Comparison of ENCODE assay signal across 28 cellular contexts in the genomic region with DNA sequence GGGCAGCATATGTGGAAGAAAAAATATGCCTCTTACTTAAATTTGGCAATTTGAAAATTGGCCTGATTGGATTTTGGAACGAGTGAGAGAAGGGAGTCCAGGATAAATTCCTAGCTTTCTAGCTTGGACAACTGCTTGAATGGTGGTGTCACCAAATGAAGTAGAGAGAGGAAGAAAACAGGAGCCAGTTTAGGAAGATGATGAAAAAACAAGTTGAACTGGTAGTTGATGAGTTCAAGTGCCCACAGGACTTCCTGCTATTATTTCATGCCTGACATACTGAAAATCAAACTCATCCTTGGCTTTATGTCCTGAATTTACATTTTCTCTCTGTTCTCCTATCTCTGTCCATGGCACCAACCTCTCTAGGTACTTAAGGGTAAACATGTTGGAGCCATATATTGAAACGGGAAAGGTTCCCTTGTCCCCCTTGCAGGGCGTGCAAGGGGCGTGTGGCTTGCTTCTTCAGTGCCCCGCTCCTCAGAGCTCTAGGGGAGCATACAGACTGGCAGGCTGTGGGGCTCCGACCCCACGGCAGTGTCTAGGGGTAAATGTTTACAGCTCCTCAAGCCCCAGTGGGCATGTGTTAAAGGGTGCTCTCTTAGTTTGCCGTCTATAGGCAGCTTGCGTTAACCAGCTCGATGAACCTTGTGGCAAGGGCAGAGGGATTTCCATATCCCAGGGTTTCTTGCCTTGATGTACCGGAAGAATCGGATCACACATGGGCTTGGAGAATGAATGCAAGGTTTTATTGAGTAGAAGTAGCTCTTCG.
DNase-seq lines count a peak whose midpoint lies in the region; ATAC-seq and TF ChIP-seq lines count a peak whose summit lies in the region.
"Had no signal": no experiment of that assay in that cellular context is flagged by ENCODE, and none has a peak within 500 bp of the region (broad histone marks: within the 10 kb centered on the region; RNA-seq: fewer than 3 reads in every experiment).

No MANE protein-coding gene starts in this region.

- peaks cover 19% of the 10 kb centered on the region; the same call in 1 of the 2 replicates for H3K4me1 ChIP-seq in GM23248 (ENCODE audit: insufficient read depth)
- H3K4me1 ChIP-seq in gastroesophageal sphincter, result no peaks in the 10 kb centered on the region
- H3K4me1 ChIP-seq: A549, Caco-2 had no signal

- H3K9me3 ChIP-seq in GM23248 (ENCODE audit: low read depth) (no peaks in the 10 kb centered on the region), gastroesophageal sphincter (no peaks in the 10 kb centered on the region)
- H3K9me3 ChIP-seq: Caco-2 had no signal

- H4K20me1 ChIP-seq in GM23248 (ENCODE audit: insufficient read depth), result no peaks in the 10 kb centered on the region

- TF ChIP-seq POLR2A in gastroesophageal sphincter (IDR thresholded peaks at IDR 0.05), result no peak

- H3K4me3 ChIP-seq in GM23248 (no peak overlapping the region), epithelial cell of esophagus (ENCODE audit: low read length) (no peak overlapping the region), gastroesophageal sphincter (no peak overlapping the region)
- H3K4me3 ChIP-seq: A549, K562, SK-N-MC had no signal

- ATAC-seq in gastroesophageal sphincter, result peak; percentile 16
- no peak for ATAC-seq in stimulated activated memory B cell treated with anti-CD40 and anti-IgM and Interleukin-4, amounts not matched to agents 10 μg/mL and 1 μg/mL and 100 μg/mL, for 72 hours
- ATAC-seq: A549; CD8-positive, alpha-beta T cell; HepG2; K562; Panc1 had no signal

- H3K9me2 ChIP-seq in GM23248 (ENCODE audit: insufficient read depth), result no peaks in the 10 kb centered on the region

- no peaks in the 10 kb centered on the region for H3K27me3 Mint-ChIP-seq in mesothelial cell of epicardium (ENCODE audit: low read depth)
- H3K27me3 Mint-ChIP-seq in stimulated activated memory B cell treated with anti-CD40 and anti-IgM and Interleukin-4, amounts not matched to agents 10 μg/mL and 1 μg/mL and 100 μg/mL, for 72 hours, result peaks cover 39% of the 10 kb centered on the region

- H3K27ac ChIP-seq in GM23248 (no peak overlapping the region), gastroesophageal sphincter (no peak overlapping the region)
- H3K27ac ChIP-seq: C4-2B, RWPE1, SK-N-MC had no signal

- in situ Hi-C loops in GM23248 (cut with MboI), result no loop called here

- H3K4me1 Mint-ChIP-seq in mesothelial cell of epicardium, result no peaks in the 10 kb centered on the region
- H3K4me1 Mint-ChIP-seq in stimulated activated memory B cell treated with anti-CD40 and anti-IgM and Interleukin-4, amounts not matched to agents 10 μg/mL and 1 μg/mL and 100 μg/mL, for 72 hours, result no peaks in the 10 kb centered on the region
- H3K4me1 Mint-ChIP-seq: B cell had no signal

- no peaks in the 10 kb centered on the region; the same call in 1 of the 2 replicates for H3F3A ChIP-seq in GM23248 (ENCODE audit: insufficient read depth)

- no peak overlapping the region for H3K4me2 ChIP-seq in GM23248 (ENCODE audit: unreplicated experiment)
- H3K4me2 ChIP-seq: A549 had no signal

- H3K27me3 ChIP-seq in GM23248 (replicated peaks; ENCODE audit: insufficient read depth), result no peaks in the 10 kb centered on the region
- no peaks in the 10 kb centered on the region for H3K27me3 ChIP-seq in gastroesophageal sphincter

- no peak for TF ChIP-seq CTCF in epithelial cell of esophagus (IDR thresholded peaks at IDR 0.05; ENCODE audit: insufficient read depth, low read depth, low read length, missing control alignments)
- TF ChIP-seq CTCF in gastroesophageal sphincter (IDR thresholded peaks at IDR 0.05), result no peak
- no peak for TF ChIP-seq CTCF in mesothelial cell of epicardium (IDR thresholded peaks at IDR 0.05; ENCODE audit: unreplicated experiment)

- DNase-seq in DMS53 (lab: John Stamatoyannopoulos, UW) (peak; percentile 14), GM23248 (peak; percentile 17), epithelial cell of esophagus (ENCODE audit: low read depth) (peak; percentile 66), AG08395 (ENCODE audit: low spot score) (no peak), mesothelial cell of epicardium (ENCODE audit: low spot score in 2 of 2, unreplicated experiment in 2 of 2) (no peak), NCI-H2227 treated with DMSO at 0.1 percent for 48 hours (lab: John Stamatoyannopoulos, UW) (no peak)
- DNase-seq: Caco-2; CD8-positive, alpha-beta T cell; DMS79 treated with DMSO at 0.1 percent for 48 hours; H7; MV-4-11; NCI-H1105; NCI-H1436 treated with DMSO at 0.1 percent for 48 hours; NCI-H187 treated with DMSO at 0.1 percent for 48 hours; NCI-H2171 treated with DMSO at 0.1 percent for 48 hours; NCI-H446; NCI-H69; SHP77 treated with DMSO at 0.1 percent for 48 hours had no signal

- peak overlapping the region; percentile 56; the same call in 1 of the 2 replicates for H2AFZ ChIP-seq in GM23248

- no peak overlapping the region for H3K9ac ChIP-seq in GM23248

- no peaks in the 10 kb centered on the region for H3K79me2 ChIP-seq in GM23248 (ENCODE audit: insufficient read depth)

- no peak for TF ChIP-seq EP300 in gastroesophageal sphincter (IDR thresholded peaks at IDR 0.05)

- WGBS in GM23248 (ENCODE audit: low coverage in 1 of 2, low lambda C conversion rate in 2 of 2, missing lambda C conversion rate in 2 of 2), 2 experiments, result 85% methylated on average over 13 of the region's 13 CpGs
- WGBS in gastroesophageal sphincter (ENCODE audit: low coverage in 1 of 2), 2 donors, result 90 to 92% methylated on average over 8 of the region's 13 CpGs

- H3K36me3 ChIP-seq in GM23248 (ENCODE audit: low read depth), result no peaks in the 10 kb centered on the region
- no peaks in the 10 kb centered on the region for H3K36me3 ChIP-seq in gastroesophageal sphincter

- peaks cover 10% of the 10 kb centered on the region for H3K9me3 Mint-ChIP-seq in mesothelial cell of epicardium
- H3K9me3 Mint-ChIP-seq in stimulated activated memory B cell treated with anti-CD40 and anti-IgM and Interleukin-4, amounts not matched to agents 10 μg/mL and 1 μg/mL and 100 μg/mL, for 72 hours, result no peaks in the 10 kb centered on the region
- H3K9me3 Mint-ChIP-seq: CD8-positive, alpha-beta T cell had no signal

- no peak overlapping the region for H3K4me3 Mint-ChIP-seq in mesothelial cell of epicardium
- no peak overlapping the region for H3K4me3 Mint-ChIP-seq in stimulated activated memory B cell treated with anti-CD40 and anti-IgM and Interleukin-4, amounts not matched to agents 10 μg/mL and 1 μg/mL and 100 μg/mL, for 72 hours
- H3K4me3 Mint-ChIP-seq: B cell; CD8-positive, alpha-beta T cell had no signal

- H3K27ac Mint-ChIP-seq in mesothelial cell of epicardium, result no peak overlapping the region
- no peak overlapping the region for H3K27ac Mint-ChIP-seq in stimulated activated memory B cell treated with anti-CD40 and anti-IgM and Interleukin-4, amounts not matched to agents 10 μg/mL and 1 μg/mL and 100 μg/mL, for 72 hours
- H3K27ac Mint-ChIP-seq: B cell; CD8-positive, alpha-beta T cell had no signal

- H3K36me3 Mint-ChIP-seq in mesothelial cell of epicardium, result peaks cover 3% of the 10 kb centered on the region
- no peaks in the 10 kb centered on the region for H3K36me3 Mint-ChIP-seq in stimulated activated memory B cell treated with anti-CD40 and anti-IgM and Interleukin-4, amounts not matched to agents 10 μg/mL and 1 μg/mL and 100 μg/mL, for 72 hours
- H3K36me3 Mint-ChIP-seq: CD8-positive, alpha-beta T cell had no signal

Comparison
In these comparisons a context has a peak if more than half of its experiments do, and no peak if none do; other contexts are left out.
1. DNase-seq: peak in DMS53 (single experiment), GM23248 (single experiment) and epithelial cell of esophagus (single experiment); none in AG08395 (single experiment), mesothelial cell of epicardium (0 of 2) and NCI-H2227 treated with DMSO at 0.1 percent for 48 hours (single experiment).